In genomic region chr12:75705749-75706719, GRCh38 we compare ENCODE assay signal across 11 cellular contexts.
DNase-seq lines count a peak whose midpoint lies in the region; ATAC-seq, FAIRE-seq and TF ChIP-seq lines count a peak whose summit lies in the region.
"Had no signal": no experiment of that assay in that cellular context is flagged by ENCODE, and none has a peak within 500 bp of the region (broad histone marks: within the 10 kb centered on the region; RNA-seq: fewer than 3 reads in every experiment).

No MANE protein-coding gene starts in this region.

- TF ChIP-seq CTCF in transverse colon (IDR thresholded peaks at IDR 0.05) = no peak

- in situ Hi-C loops in transverse colon (cut with MboI; ENCODE audit: low pct_ligation_motif_present in 1 of 4, low pct_unique_long_range_greater_than_20kb in 1 of 4, low sequenced_read_pairs in 3 of 4) = no loop called here

- DNase-seq in HTR-8/SVneo (ENCODE audit: insufficient read length, low spot score) (peak; percentile 36), astrocyte of the hippocampus (ENCODE audit: low read depth, low spot score) (peak; percentile 88), left colon (peak in 1 of 2 donors; percentile 27), transverse colon (no peak), HuH-7.5 (ENCODE audit: low spot score) (no peak), hepatic stellate cell (ENCODE audit: low spot score) (no peak)
- DNase-seq: GOT3, RPMI8226 had no signal

- H3K9me3 ChIP-seq in transverse colon = no peaks in the 10 kb centered on the region

- no peak for TF ChIP-seq EP300 in transverse colon (IDR thresholded peaks at IDR 0.05; ENCODE audit: low read depth)

- no peak for TF ChIP-seq POLR2A in transverse colon (IDR thresholded peaks at IDR 0.05)

- no peaks in the 10 kb centered on the region for H3K27me3 ChIP-seq in transverse colon

- intact Hi-C loops in left colon (cut with DNase I, micrococcal nuclease) = no loop called here
- intact Hi-C loops in transverse colon (cut with DNase I; ENCODE audit: low total_unique reads) = no loop called here

- peaks cover 0 to 18% (median 11%) of the 10 kb centered on the region in 4 donors for H3K4me1 ChIP-seq in transverse colon

- ATAC-seq in left colon (peak; percentile 29), HG02571 (IDR thresholded peaks at IDR 0.05; ENCODE audit: unreplicated experiment) (no peak), HG03460 (IDR thresholded peaks at IDR 0.05; ENCODE audit: unreplicated experiment) (no peak)

- no peaks in the 10 kb centered on the region for H3K36me3 ChIP-seq in transverse colon

- WGBS in transverse colon (ENCODE audit: low coverage in 1 of 2), 2 donors = 45 to 48% methylated on average over 8 of the region's 8 CpGs

- no peak for FAIRE-seq in HTR-8/SVneo (lab: Jason Lieb, UNC)
- FAIRE-seq: colon had no signal

- H3K27ac ChIP-seq in transverse colon = peak overlapping the region in 3 of 4 donors; percentile 7 to 33 (median 23)

- no peak overlapping the region for H3K4me3 ChIP-seq in transverse colon

Comparison
In these comparisons a context has a peak if more than half of its experiments do, and no peak if none do; other contexts are left out.
1. DNase-seq: peak in HTR-8/SVneo (single experiment) and astrocyte of the hippocampus (single experiment); none in transverse colon (single experiment), HuH-7.5 (single experiment) and hepatic stellate cell (single experiment).